Comparison of ENCODE assay signal across 1 cellular context in the genomic region with DNA sequence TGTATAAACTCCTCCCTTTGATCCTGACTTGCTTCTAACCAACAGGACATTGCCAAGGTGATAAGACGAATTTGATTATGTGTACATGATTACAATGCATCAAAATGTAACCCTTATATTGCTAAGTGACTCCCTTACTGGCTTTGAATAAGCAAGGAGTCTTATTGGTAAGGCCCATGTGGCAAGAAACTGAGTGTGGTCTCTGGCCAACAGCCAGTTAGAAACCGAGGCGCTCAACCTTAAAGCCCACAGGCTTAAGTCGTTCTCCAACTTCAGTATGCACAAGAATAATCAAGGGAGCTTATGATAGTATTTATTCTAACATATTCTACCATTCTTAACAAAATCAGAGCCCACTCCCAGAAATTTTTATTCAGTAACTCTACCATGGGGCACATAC.
TF ChIP-seq lines count a peak whose summit lies in the region.

No MANE protein-coding gene starts in this region.

TF ChIP-seq in SK-N-SH, 30 proteins besides CTCF, POLR2A, EP300 and RAD21 (continued from another document):
- TF ChIP-seq REST (IDR thresholded peaks at IDR 0.05; ENCODE audit: low read depth, low read length) (no peak), YY1 (IDR thresholded peaks at IDR 0.05; ENCODE audit: low read depth) (no peak), ELF1 (IDR thresholded peaks at IDR 0.05) (no peak), RFX5 (IDR thresholded peaks at IDR 0.05; ENCODE audit: low read length) (no peak), RCOR1 (IDR thresholded peaks at IDR 0.05; ENCODE audit: low read length) (no peak)
TF ChIP-seq in SK-N-SH: peak in this region for 0.
